Comparison of ENCODE assay signal across 15 cellular contexts in the genomic region with DNA sequence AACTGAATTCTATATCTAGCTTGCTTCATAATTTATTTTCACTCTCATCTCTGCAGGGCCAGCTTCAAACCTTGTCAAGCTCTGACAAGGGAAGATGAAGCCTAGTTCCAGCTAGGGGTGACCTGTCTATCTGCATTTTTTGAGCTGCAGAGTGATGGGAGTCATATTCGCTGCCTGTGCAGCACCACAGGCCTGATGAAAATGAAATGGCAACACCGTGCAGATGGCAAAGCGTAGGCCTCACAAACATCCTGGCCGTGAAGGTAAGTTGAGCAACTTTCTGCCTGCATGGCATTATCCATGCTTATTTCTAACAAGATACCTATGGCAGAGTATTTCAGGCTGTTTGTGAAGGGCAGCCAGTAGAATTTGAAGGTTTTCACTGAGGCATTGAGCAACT.
DNase-seq lines count a peak whose midpoint lies in the region; ATAC-seq and TF ChIP-seq lines count a peak whose summit lies in the region.
"Had no signal": no experiment of that assay in that cellular context is flagged by ENCODE, and none has a peak within 500 bp of the region (broad histone marks: within the 10 kb centered on the region; RNA-seq: fewer than 3 reads in every experiment).

No MANE protein-coding gene starts in this region.

- H4K12ac ChIP-seq in trophoblast cell (ENCODE audit: low read depth, low read length), result no peak overlapping the region

- no peak overlapping the region for H2BK5ac ChIP-seq in trophoblast cell (ENCODE audit: low read depth, low read length, poor library complexity)

- H3K14ac ChIP-seq in trophoblast cell (ENCODE audit: low read length), result no peak overlapping the region

- H4K8ac ChIP-seq in trophoblast cell (ENCODE audit: low read depth, low read length), result no peak overlapping the region

- H3K4ac ChIP-seq in trophoblast cell (ENCODE audit: low read depth, low read length), result no peak overlapping the region

- H2BK12ac ChIP-seq in trophoblast cell (ENCODE audit: low read length), result no peak overlapping the region

- H3K23ac ChIP-seq in trophoblast cell (ENCODE audit: low read length), result no peak overlapping the region

- H3K18ac ChIP-seq in trophoblast cell (ENCODE audit: low read length), result no peak overlapping the region

- no peak overlapping the region for H3K4me2 ChIP-seq in trophoblast cell (ENCODE audit: low read length)
- H3K4me2 ChIP-seq: BLaER1 treated with 17β-estradiol and CSF1 and Interleukin-3, amounts not matched to agents 10 nM and 100 nM; GM23338 had no signal

- no peaks in the 10 kb centered on the region for H3K79me1 ChIP-seq in trophoblast cell (ENCODE audit: low read length)

- no peak overlapping the region for H2AK5ac ChIP-seq in trophoblast cell (ENCODE audit: low read length)

- H2AFZ ChIP-seq in trophoblast cell (ENCODE audit: insufficient read depth, low read length, poor library complexity), result no peak overlapping the region

- H3K27ac ChIP-seq in body of pancreas (peak overlapping the region; percentile 17 to 64 (median 50)), cingulate gyrus (ENCODE audit: low read depth, low read length) (peak overlapping the region; percentile 14), layer of hippocampus (ENCODE audit: low read depth, low read length) (peak overlapping the region; percentile 38), trophoblast cell (ENCODE audit: low read depth, low read length) (no peak overlapping the region), foreskin keratinocyte (no peak overlapping the region)
- H3K27ac ChIP-seq: BLaER1 treated with 17β-estradiol and CSF1 and Interleukin-3, amounts not matched to agents 10 nM and 100 nM had no signal

- H2BK120ac ChIP-seq in trophoblast cell (ENCODE audit: insufficient read depth, low read length, poor library complexity), result no peak overlapping the region

- intact Hi-C loops in body of pancreas (cut with DNase I), result no loop called here

- 83 to 87% methylated on average over 4 of the region's 4 CpGs for WGBS in body of pancreas, 2 donors
- no CpG with 5 or more reads among the region's 4 CpGs for WGBS in trophoblast cell (ENCODE audit: extremely low coverage, insufficient coverage, insufficient read length)

- no peak overlapping the region for H3K4me3 ChIP-seq in body of pancreas
- H3K4me3 ChIP-seq in trophoblast cell (ENCODE audit: low read depth, low read length), result no peak overlapping the region
- H3K4me3 ChIP-seq: BLaER1 treated with 17β-estradiol and CSF1 and Interleukin-3, amounts not matched to agents 10 nM and 100 nM; GM23338 had no signal

- H3K9me3 ChIP-seq in body of pancreas (no peaks in the 10 kb centered on the region), trophoblast cell (ENCODE audit: insufficient read depth, low read depth, low read length) (no peaks in the 10 kb centered on the region)
- H3K9me3 ChIP-seq: BLaER1 treated with 17β-estradiol and CSF1 and Interleukin-3, amounts not matched to agents 10 nM and 100 nM had no signal

- H3K36me3 ChIP-seq in body of pancreas (replicated peaks in 1 of 2; ENCODE audit: insufficient read depth in 1 of 2, low read depth in 2 of 2), result no peaks in the 10 kb centered on the region
- no peaks in the 10 kb centered on the region for H3K36me3 ChIP-seq in trophoblast cell (ENCODE audit: control insufficient read depth in 1 of 2, insufficient read depth in 2 of 2, low read length in 2 of 2)
- H3K36me3 ChIP-seq: BLaER1 treated with 17β-estradiol and CSF1 and Interleukin-3, amounts not matched to agents 10 nM and 100 nM had no signal

- ATAC-seq in body of pancreas, result no peak
- ATAC-seq in foreskin keratinocyte, result no peak
- ATAC-seq: CD8-positive, alpha-beta T cell; GM23338; HCT116 had no signal

- no peak for TF ChIP-seq POLR2A in body of pancreas (IDR thresholded peaks at IDR 0.05)

- H3K79me2 ChIP-seq in trophoblast cell (ENCODE audit: control insufficient read depth, insufficient read depth, low read length, poor library complexity), result no peaks in the 10 kb centered on the region

- H3K27me3 ChIP-seq in body of pancreas, result no peaks in the 10 kb centered on the region
- no peaks in the 10 kb centered on the region for H3K27me3 ChIP-seq in layer of hippocampus (ENCODE audit: control insufficient read depth, insufficient read depth, low read length)
- no peaks in the 10 kb centered on the region for H3K27me3 ChIP-seq in trophoblast cell (ENCODE audit: insufficient read depth, low read length)
- peaks cover 38% of the 10 kb centered on the region for H3K27me3 ChIP-seq in foreskin keratinocyte

- no peak overlapping the region for H4K91ac ChIP-seq in trophoblast cell (ENCODE audit: low read depth, low read length)

- peaks cover 42% of the 10 kb centered on the region for H3K4me1 ChIP-seq in body of pancreas
- peaks cover 2 to 3% of the 10 kb centered on the region in 2 experiments for H3K4me1 ChIP-seq in trophoblast cell (ENCODE audit: control insufficient read depth in 1 of 2, insufficient read depth in 2 of 2, low read length in 2 of 2)
- H3K4me1 ChIP-seq in foreskin keratinocyte, result peaks cover 14% of the 10 kb centered on the region

- DNase-seq in body of pancreas (no peak), trophoblast cell (peak; percentile 80 to 89), HCEC 1CT (no peak), foreskin keratinocyte (no peak), SIG-M5 (lab: John Stamatoyannopoulos, UW) (no peak), NCI-H2029 (lab: John Stamatoyannopoulos, UW) (no peak)
- DNase-seq: Calu3; CD8-positive, alpha-beta T cell; GF-D8; HFFc6 had no signal

- TF ChIP-seq CTCF in body of pancreas (IDR thresholded peaks at IDR 0.05) (no peak), foreskin keratinocyte (conservative IDR thresholded peaks at IDR 0.05) (no peak)

- no peak overlapping the region for H3K9ac ChIP-seq in trophoblast cell (ENCODE audit: low read length)
- H3K9ac ChIP-seq: BLaER1 treated with 17β-estradiol and CSF1 and Interleukin-3, amounts not matched to agents 10 nM and 100 nM had no signal

Comparison
In these comparisons a context has a peak if more than half of its experiments do, and no peak if none do; other contexts are left out.
1. DNase-seq: peak in trophoblast cell (2 of 2); none in body of pancreas (0 of 4), HCEC 1CT (single experiment), foreskin keratinocyte (0 of 2), SIG-M5 (single experiment) and NCI-H2029 (single experiment).
2. H3K27ac ChIP-seq: peak in body of pancreas (4 of 4), cingulate gyrus (single experiment) and layer of hippocampus (single experiment); none in trophoblast cell (single experiment) and foreskin keratinocyte (single experiment).